Comparison of ENCODE assay signal across 13 cellular contexts in the genomic region with DNA sequence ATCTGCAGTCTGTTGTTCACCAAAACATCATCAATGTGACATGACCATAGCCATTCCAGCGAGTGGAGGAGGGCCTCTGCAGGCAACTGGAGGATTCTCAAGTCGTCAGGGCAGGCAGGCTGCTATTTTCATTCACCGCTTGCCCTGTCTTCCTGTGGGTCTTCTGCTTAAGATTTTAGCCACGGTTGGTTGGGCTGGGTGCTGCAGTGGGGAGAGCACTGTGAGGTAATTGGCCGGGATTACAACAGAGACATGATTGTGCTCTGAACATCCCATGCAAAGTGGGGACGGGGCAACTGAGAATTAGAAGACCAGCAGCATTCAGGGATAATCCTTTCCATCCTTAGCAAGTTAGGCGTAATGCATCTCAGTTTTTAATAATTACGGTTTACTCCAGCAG.
A peak's percentile ranks its signal among the peaks of the same experiment; 100 is the strongest.
DNase-seq lines count a peak whose midpoint lies in the region; ATAC-seq and TF ChIP-seq lines count a peak whose summit lies in the region.
"Had no signal": no experiment of that assay in that cellular context is flagged by ENCODE, and none has a peak within 500 bp of the region (broad histone marks: within the 10 kb centered on the region; RNA-seq: fewer than 3 reads in every experiment).

No MANE protein-coding gene starts in this region.

- WGBS in stomach, 5 donors, result 83 to 91% (median 87%) methylated on average over 8 of the region's 8 CpGs
- WGBS in aorta, 2 donors, result 83 to 86% methylated on average over 8 of the region's 8 CpGs

- H3K4me3 ChIP-seq in stomach (no peak overlapping the region), aorta (ENCODE audit: low read length in 2 of 2) (no peak overlapping the region)
- H3K4me3 ChIP-seq: SJSA1 had no signal

- TF ChIP-seq POLR2A in stomach (IDR thresholded peaks at IDR 0.05), result no peak

- H3K4me1 ChIP-seq in stomach (no peaks in the 10 kb centered on the region), aorta (ENCODE audit: control insufficient read depth in 1 of 2, insufficient read depth in 2 of 2, low read length in 2 of 2) (no peaks in the 10 kb centered on the region)
- H3K4me1 ChIP-seq: SJSA1 had no signal

- H3K27me3 ChIP-seq in stomach (no peaks in the 10 kb centered on the region), aorta (ENCODE audit: control insufficient read depth in 1 of 2, insufficient read depth in 2 of 2, low read length in 1 of 2) (no peaks in the 10 kb centered on the region)
- H3K27me3 ChIP-seq: SJSA1 had no signal

- H3K4me1 Mint-ChIP-seq in naive B cell, result peaks cover 33 to 57% (median 37%) of the 10 kb centered on the region in 3 donors

- no peak for ATAC-seq in naive B cell (ENCODE audit: low read depth in 2 of 2)
- no peak for ATAC-seq in aorta (ENCODE audit: low FRiP score)
- ATAC-seq: PC-3 had no signal

- H3K36me3 Mint-ChIP-seq in naive B cell, result peaks cover 0 to 5% of the 10 kb centered on the region in 2 donors

- H3K9me3 Mint-ChIP-seq in naive B cell, result no peaks in the 10 kb centered on the region

- no peak for TF ChIP-seq EP300 in stomach (IDR thresholded peaks at IDR 0.05)

- H3K36me3 ChIP-seq in stomach (no peaks in the 10 kb centered on the region), aorta (ENCODE audit: control insufficient read depth in 1 of 2, insufficient read depth in 2 of 2, low read length in 1 of 2) (no peaks in the 10 kb centered on the region)
- H3K36me3 ChIP-seq: SJSA1 had no signal

- intact Hi-C loops in stomach (cut with DNase I; ENCODE audit: low total_unique reads), result no loop called here
- intact Hi-C loops in aorta (cut with DNase I), result no loop called here

- no peak overlapping the region for H3K4me3 Mint-ChIP-seq in naive B cell
- H3K4me3 Mint-ChIP-seq: CD4-positive, alpha-beta memory T cell had no signal

- peak; percentile 63 to 78 for DNase-seq in NCI-H526 (lab: John Stamatoyannopoulos, UW)
- no peak for DNase-seq in naive B cell
- DNase-seq in substantia nigra (lab: John Stamatoyannopoulos, UW), result peak in 20 of 49 donors; percentile 5 to 62 (median 18)
- DNase-seq in NCI-H1694 (lab: John Stamatoyannopoulos, UW), result no peak
- no peak for DNase-seq in SHP77 treated with DMSO at 0.1 percent for 48 hours (lab: John Stamatoyannopoulos, UW)
- DNase-seq in stomach, result no peak
- DNase-seq in aorta, result no peak
- DNase-seq: CD4-positive, alpha-beta memory T cell; NCI-H1105 treated with DMSO at 0.1 percent for 48 hours; NCI-H187 treated with DMSO at 0.1 percent for 48 hours; PC-3 had no signal

- H3K27ac ChIP-seq in cingulate gyrus (ENCODE audit: low read depth, low read length) (peak overlapping the region; percentile 71), substantia nigra (ENCODE audit: low read depth, low read length, poor library complexity, severe bottlenecking) (peak overlapping the region; percentile 56), stomach (no peak overlapping the region), aorta (ENCODE audit: low read depth in 1 of 2, low read length in 2 of 2) (no peak overlapping the region)
- H3K27ac ChIP-seq: SJSA1 had no signal

- peak overlapping the region in 5 of 6 donors; percentile 25 to 86 (median 47) for H3K27ac Mint-ChIP-seq in naive B cell

- H3K9me3 ChIP-seq in stomach, result no peaks in the 10 kb centered on the region
- H3K9me3 ChIP-seq in aorta (ENCODE audit: control insufficient read depth, low read length), result no peaks in the 10 kb centered on the region
- H3K9me3 ChIP-seq: SJSA1 had no signal

- no peaks in the 10 kb centered on the region for H3K27me3 Mint-ChIP-seq in naive B cell
- H3K27me3 Mint-ChIP-seq: CD4-positive, alpha-beta memory T cell had no signal

- no peak for TF ChIP-seq CTCF in stomach (IDR thresholded peaks at IDR 0.05)

Comparison
In these comparisons a context has a peak if more than half of its experiments do, and no peak if none do; other contexts are left out.
1. DNase-seq: peak in NCI-H526 (2 of 2); none in naive B cell (single experiment), NCI-H1694 (single experiment), SHP77 treated with DMSO at 0.1 percent for 48 hours (single experiment), stomach (single experiment) and aorta (0 of 2).
2. H3K27ac ChIP-seq: peak in cingulate gyrus (single experiment) and substantia nigra (single experiment); none in stomach (0 of 5) and aorta (0 of 2).